ENCODE assay signal across 24 cellular contexts in genomic region chr10:113754125-113754524, GRCh38. TPM values are rescaled to one million over a fixed set of nuclear protein-coding genes. Genes with fewer than 3 reads are reported as not detected.
"Had no signal": no experiment of that assay in that cellular context is flagged by ENCODE, and none has a peak within 500 bp of the region (broad histone marks: within the 10 kb centered on the region; RNA-seq: fewer than 3 reads in every experiment).

No MANE protein-coding gene starts in this region.

- H3K36me3 Mint-ChIP-seq: memory B cell, mesothelial cell of epicardium, natural killer cell had no signal

- H3K27ac Mint-ChIP-seq: memory B cell, mesothelial cell of epicardium, natural killer cell had no signal

- H3K9me3 Mint-ChIP-seq: memory B cell, mesothelial cell of epicardium, natural killer cell, neural crest cell had no signal

- H3K4me1 Mint-ChIP-seq: memory B cell, mesothelial cell of epicardium, natural killer cell, neural crest cell had no signal

- ATAC-seq: natural killer cell had no signal

- DNase-seq: effector CD8-positive, alpha-beta T cell; foreskin melanocyte; kidney; left cardiac atrium; left ventricle myocardium inferior; lower lobe of right lung; natural killer cell; ovary; sigmoid colon; stimulated activated CD4-positive, alpha-beta T cell treated with anti-CD3 and anti-CD28 coated beads, Interleukin-12 subunit alpha, Interleukin-12 subunit beta, amount 100 ng/mL, for 4 hours; thyroid gland; upper lobe of left lung; uterus had no signal

- H3K27ac ChIP-seq: coronary artery, hepatocyte, left ventricle myocardium inferior, lower lobe of right lung, ovary, right atrium auricular region, sigmoid colon, skin epidermis, suprapubic skin, thyroid gland, upper lobe of left lung, uterus had no signal

- H3K4me3 Mint-ChIP-seq: memory B cell, mesothelial cell of epicardium, natural killer cell, neural crest cell had no signal

RNA-seq across cellular contexts. Expression of gene PLEKHS1, which starts 2.6 kb away (rescaled TPM):
- total RNA-seq: dermis microvascular lymphatic vessel endothelial cell, left cardiac atrium, left ventricle myocardium inferior, mesothelial cell of epicardium, myocyte, neural crest cell, posterior vena cava, right atrium auricular region, sigmoid colon, thyroid gland had no signal
